Comparison of ENCODE assay signal across 17 cellular contexts in the genomic region with DNA sequence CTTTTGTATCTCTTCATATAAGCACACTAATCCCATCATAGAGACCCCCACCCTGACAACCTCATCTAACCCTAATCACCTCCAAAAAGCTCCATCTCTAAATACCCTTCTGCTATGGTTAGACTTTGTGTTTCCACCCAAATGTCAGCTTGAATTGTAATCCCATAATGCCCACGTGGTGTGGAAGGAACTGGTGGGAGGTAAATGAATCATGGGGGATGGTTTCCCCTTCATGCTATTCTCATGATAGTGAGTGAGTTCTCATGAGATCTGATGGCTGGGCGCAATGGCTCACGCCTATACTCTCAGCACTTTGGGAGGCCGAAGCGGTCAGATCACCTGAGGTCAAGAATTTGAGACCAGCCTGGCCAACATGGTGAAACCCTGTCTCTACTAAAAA. TPM values are rescaled to one million over a fixed set of nuclear protein-coding genes. Genes with fewer than 3 reads are reported as not detected.
A peak's percentile ranks its signal among the peaks of the same experiment; 100 is the strongest.
DNase-seq lines count a peak whose midpoint lies in the region; ATAC-seq, FAIRE-seq and TF ChIP-seq lines count a peak whose summit lies in the region.
"Had no signal": no experiment of that assay in that cellular context is flagged by ENCODE, and none has a peak within 500 bp of the region (broad histone marks: within the 10 kb centered on the region; RNA-seq: fewer than 3 reads in every experiment).

No MANE protein-coding gene starts in this region.

- H3K27ac Mint-ChIP-seq in astrocyte (ENCODE audit: unreplicated experiment), result no peak overlapping the region
- H3K27ac Mint-ChIP-seq: memory B cell had no signal

- H3K36me3 ChIP-seq in WERI-Rb-1, result peaks cover 9% of the 10 kb centered on the region
- H3K36me3 ChIP-seq in astrocyte (ENCODE audit: insufficient read depth, low read length), result no peaks in the 10 kb centered on the region

- no peak for FAIRE-seq in astrocyte (lab: Jason Lieb, UNC)
- FAIRE-seq: keratinocyte had no signal

- H3K27me3 ChIP-seq in WERI-Rb-1 (ENCODE audit: insufficient read depth, low read depth, severe bottlenecking), result no peaks in the 10 kb centered on the region
- H3K27me3 ChIP-seq in astrocyte (ENCODE audit: insufficient read depth, low read length), result no peaks in the 10 kb centered on the region
- H3K27me3 ChIP-seq: hepatocyte, Peyer's patch had no signal

- ATAC-seq in GM18511 (IDR thresholded peaks at IDR 0.05; ENCODE audit: unreplicated experiment) (no peak), GM19467 (IDR thresholded peaks at IDR 0.05; ENCODE audit: unreplicated experiment) (no peak)
- ATAC-seq: right cardiac atrium had no signal

- peak overlapping the region; percentile 60 for H3K4me3 Mint-ChIP-seq in astrocyte (ENCODE audit: unreplicated experiment)
- H3K4me3 Mint-ChIP-seq: memory B cell had no signal

- peaks cover 2% of the 10 kb centered on the region for H3K36me3 Mint-ChIP-seq in astrocyte (ENCODE audit: low read depth, unreplicated experiment)

- DNase-seq in activated T-cell treated with anti-CD3 and anti-CD28 coated beads for 24 hours (ENCODE audit: low read depth) (peak; percentile 22), WERI-Rb-1 (peak; percentile 37), astrocyte (ENCODE audit: low read depth) (no peak), putamen (ENCODE audit: low spot score) (peak; percentile 40), amniotic stem cell (lab: John Stamatoyannopoulos, UW) (no peak)
- DNase-seq in activated T-cell treated with anti-CD3 and anti-CD28 coated beads, Interleukin-2, amount 50 U/mL, for 48 hours, result no peak
- DNase-seq: activated CD4-positive, alpha-beta T cell treated with anti-CD3 and anti-CD28 coated beads, Interleukin-2, amount 50 U/mL, for 4 hours; activated gamma-delta T cell treated with Interleukin-2 at 50 U/mL for 16 hours; NCI-H1436; Peyer's patch; right cardiac atrium had no signal

- H3K4me1 Mint-ChIP-seq in astrocyte (ENCODE audit: low read depth, unreplicated experiment), result peaks cover 5% of the 10 kb centered on the region

- H3K27ac ChIP-seq in WERI-Rb-1 (peak overlapping the region; percentile 75), astrocyte (ENCODE audit: low read depth, low read length) (no peak overlapping the region)
- H3K27ac ChIP-seq: hepatocyte, Peyer's patch, SK-N-MC had no signal

- no peak overlapping the region for H3K4me2 ChIP-seq in astrocyte (ENCODE audit: low read length)
- H3K4me2 ChIP-seq: hepatocyte had no signal

- TF ChIP-seq CTCF in WERI-Rb-1 (IDR thresholded peaks at IDR 0.05; ENCODE audit: low read depth, low read length) (no peak), astrocyte (IDR thresholded peaks at IDR 0.05; ENCODE audit: insufficient read depth, low read depth, low read length) (no peak)

- H3K9me3 ChIP-seq in WERI-Rb-1 (ENCODE audit: severe bottlenecking) (no peaks in the 10 kb centered on the region), astrocyte (ENCODE audit: insufficient read depth, low read depth, low read length) (no peaks in the 10 kb centered on the region)
- H3K9me3 ChIP-seq: Peyer's patch had no signal

- peaks cover 13% of the 10 kb centered on the region for H3K4me1 ChIP-seq in astrocyte (ENCODE audit: insufficient read depth, low read length)

- H3K4me3 ChIP-seq in WERI-Rb-1 (ENCODE audit: low read depth, low read length) (no peak overlapping the region), astrocyte (ENCODE audit: insufficient read depth, low read depth, low read length) (no peak overlapping the region)
- H3K4me3 ChIP-seq: hepatocyte, Peyer's patch, SK-N-MC had no signal

- H2AFZ ChIP-seq in astrocyte (ENCODE audit: low read depth, low read length), result no peak overlapping the region
- H2AFZ ChIP-seq: hepatocyte had no signal

- H3K79me2 ChIP-seq in astrocyte (ENCODE audit: insufficient read depth, low read length), result peaks cover 14% of the 10 kb centered on the region

- no peaks in the 10 kb centered on the region for H3K27me3 Mint-ChIP-seq in astrocyte (ENCODE audit: low read depth, unreplicated experiment)
- H3K27me3 Mint-ChIP-seq: memory B cell had no signal

- H4K20me1 ChIP-seq in astrocyte (ENCODE audit: insufficient read depth, low read length), result peaks cover 9% of the 10 kb centered on the region

- no peak overlapping the region for H3K9ac ChIP-seq in astrocyte (ENCODE audit: low read length)

- H3K9me3 Mint-ChIP-seq in astrocyte (ENCODE audit: unreplicated experiment), result no peaks in the 10 kb centered on the region
- H3K9me3 Mint-ChIP-seq: memory B cell had no signal

RNA-seq across cellular contexts. Expression of gene VMAC, which starts 2.5 kb away (rescaled TPM):
- 3.9 and 4.2 TPM in 2 replicates for total RNA-seq in astrocyte

RNA-seq across cellular contexts. Expression of gene NDUFA11, which starts 3.6 kb away (rescaled TPM):
- total RNA-seq in astrocyte, result 286 and 305 TPM in 2 replicates

RNA-seq across cellular contexts. Expression of gene CAPS, which starts 6.8 kb away (rescaled TPM):
- total RNA-seq in astrocyte, result 6.2 and 7.2 TPM in 2 replicates

RNA-seq across cellular contexts. Expression of gene FUT5, which starts 36.9 kb away (rescaled TPM):
- total RNA-seq in astrocyte, result 0.30 and 0.41 TPM in 2 replicates
- total RNA-seq: hepatocyte, Peyer's patch, right cardiac atrium had no signal

RNA-seq across cellular contexts. Expression of gene FUT3, which starts 56.0 kb away (rescaled TPM):
- 0.14 and 0.84 TPM in 2 replicates for total RNA-seq in astrocyte
- total RNA-seq: hepatocyte, right cardiac atrium had no signal

Comparison
In these comparisons a context has a peak if more than half of its experiments do, and no peak if none do; other contexts are left out.
1. DNase-seq: peak in activated T-cell treated with anti-CD3 and anti-CD28 coated beads for 24 hours (single experiment), WERI-Rb-1 (single experiment) and putamen (single experiment); none in activated T-cell treated with anti-CD3 and anti-CD28 coated beads, Interleukin-2, amount 50 U/mL, for 48 hours (0 of 2), astrocyte (single experiment) and amniotic stem cell (single experiment).